ENCODE assay signal across 13 cellular contexts in genomic region chr16:68711421-68712139, GRCh38. TPM values are rescaled to one million over a fixed set of nuclear protein-coding genes. Genes with fewer than 3 reads are reported as not detected.
DNase-seq lines count a peak whose midpoint lies in the region; ATAC-seq and TF ChIP-seq lines count a peak whose summit lies in the region.
"Had no signal": no experiment of that assay in that cellular context is flagged by ENCODE, and none has a peak within 500 bp of the region (broad histone marks: within the 10 kb centered on the region; RNA-seq: fewer than 3 reads in every experiment).

No MANE protein-coding gene starts in this region.

- no peak overlapping the region for H2BK15ac ChIP-seq in mesenchymal stem cell (ENCODE audit: low read depth, poor library complexity, severe bottlenecking)

- peak; percentile 34 for DNase-seq in GM06990 (ENCODE audit: extremely low read depth, insufficient read length)
- no peak for DNase-seq in RWPE1 (ENCODE audit: low spot score)
- no peak for DNase-seq in mesenchymal stem cell
- DNase-seq in DMS 273 treated with DMSO at 0.1 percent for 48 hours (lab: John Stamatoyannopoulos, UW), result no peak
- no peak for DNase-seq in T-helper 2 cell treated with Interferon-gamma antibody and Interleukin-4, amounts not matched to agents 5 μg/mL and 100 μg/mL, for 36 hours (ENCODE audit: low spot score)
- no peak for DNase-seq in LoVo (ENCODE audit: low spot score)
- DNase-seq: dermis blood vessel endothelial cell, NCI-H1436, NCI-H774, SW 1271, testis had no signal

- ATAC-seq in HG02571 (IDR thresholded peaks at IDR 0.05; ENCODE audit: unreplicated experiment), result no peak

- H2AK5ac ChIP-seq in mesenchymal stem cell (ENCODE audit: low read length, severe bottlenecking), result peak overlapping the region; percentile 15

- peak overlapping the region in 3 of 11 experiments; percentile 8 to 22 (median 15); a peak in 4 of 22 replicates for H3K9ac ChIP-seq in BLaER1 treated with 17β-estradiol and CSF1 and Interleukin-3, amounts not matched to agents 10 nM and 100 nM
- H3K9ac ChIP-seq in mesenchymal stem cell (ENCODE audit: low read length), result no peak overlapping the region

- H3K27ac ChIP-seq in BLaER1 treated with 17β-estradiol and CSF1 and Interleukin-3, amounts not matched to agents 10 nM and 100 nM, result peak overlapping the region in 7 of 11 experiments; percentile 18 to 51 (median 30); a peak in 10 of 22 replicates
- H3K27ac ChIP-seq in RWPE1 (peak overlapping the region; percentile 53), mesenchymal stem cell (ENCODE audit: low read length, poor library complexity, severe bottlenecking) (no peak overlapping the region)
- H3K27ac ChIP-seq: testis had no signal

- H2BK120ac ChIP-seq in mesenchymal stem cell (ENCODE audit: low read depth, low read length), result no peak overlapping the region

- H4K20me1 ChIP-seq in BLaER1 treated with 17β-estradiol and CSF1 and Interleukin-3, amounts not matched to agents 10 nM and 100 nM, result 0 out of 22 replicates have a peak, but pooled peaks cover 0 to 6% (median 0%) of the 10 kb centered on the region in 11 experiments

- no peak overlapping the region for H2BK12ac ChIP-seq in mesenchymal stem cell (ENCODE audit: low read length in 2 of 2)

- 78% methylated on average over 12 of the region's 14 CpGs for WGBS in mesenchymal stem cell

- H3K4me2 ChIP-seq in BLaER1 treated with 17β-estradiol and CSF1 and Interleukin-3, amounts not matched to agents 10 nM and 100 nM, result peak overlapping the region; percentile 64 to 87 (median 76)
- H3K4me2 ChIP-seq in mesenchymal stem cell (ENCODE audit: low read length, poor library complexity, severe bottlenecking), result no peak overlapping the region

- no peak overlapping the region for H3K27ac Mint-ChIP-seq in T-helper 2 cell treated with Interferon-gamma antibody and Interleukin-4, amounts not matched to agents 5 μg/mL and 100 μg/mL, for 36 hours

- no peaks in the 10 kb centered on the region for H3K9me3 Mint-ChIP-seq in T-helper 2 cell treated with Interferon-gamma antibody and Interleukin-4, amounts not matched to agents 5 μg/mL and 100 μg/mL, for 36 hours

- no peaks in the 10 kb centered on the region for H3K36me3 ChIP-seq in BLaER1 treated with 17β-estradiol and CSF1 and Interleukin-3, amounts not matched to agents 10 nM and 100 nM
- H3K36me3 ChIP-seq in GM06990 (ENCODE audit: control insufficient read depth, insufficient read depth, low read length) (no peaks in the 10 kb centered on the region), mesenchymal stem cell (ENCODE audit: control insufficient read depth in 1 of 2, insufficient read depth in 2 of 2, low read depth in 1 of 2, low read length in 2 of 2) (no peaks in the 10 kb centered on the region)

- no peak overlapping the region for H2BK5ac ChIP-seq in mesenchymal stem cell (ENCODE audit: low read depth, low read length, poor library complexity, severe bottlenecking)

- peaks cover 12% of the 10 kb centered on the region for H3K27me3 Mint-ChIP-seq in T-helper 2 cell treated with Interferon-gamma antibody and Interleukin-4, amounts not matched to agents 5 μg/mL and 100 μg/mL, for 36 hours (ENCODE audit: low read depth)

- H4K91ac ChIP-seq in mesenchymal stem cell (ENCODE audit: low read length), result no peak overlapping the region

- H4K8ac ChIP-seq in mesenchymal stem cell (ENCODE audit: low read length), result no peak overlapping the region

- no peaks in the 10 kb centered on the region for H3K36me3 Mint-ChIP-seq in T-helper 2 cell treated with Interferon-gamma antibody and Interleukin-4, amounts not matched to agents 5 μg/mL and 100 μg/mL, for 36 hours (ENCODE audit: low read depth)

- no peak overlapping the region for H3K18ac ChIP-seq in mesenchymal stem cell (ENCODE audit: low read depth in 1 of 2, low read length in 2 of 2)

- no peak overlapping the region for H2AFZ ChIP-seq in mesenchymal stem cell (ENCODE audit: low read depth, low read length)

- POLR2A ChIA-PET in RWPE1 (lab: Yijun Ruan, JAX; ENCODE audit: low non-redundant PET), result no interaction called here

- no peak overlapping the region for H3K4me3 Mint-ChIP-seq in T-helper 2 cell treated with Interferon-gamma antibody and Interleukin-4, amounts not matched to agents 5 μg/mL and 100 μg/mL, for 36 hours

- H3K79me1 ChIP-seq in mesenchymal stem cell (replicated peaks; ENCODE audit: low read length, poor library complexity, severe bottlenecking), result no peaks in the 10 kb centered on the region

- no peak overlapping the region for H3K14ac ChIP-seq in mesenchymal stem cell (ENCODE audit: low read length in 2 of 2)

- peaks cover 4% of the 10 kb centered on the region for H3K4me1 Mint-ChIP-seq in T-helper 2 cell treated with Interferon-gamma antibody and Interleukin-4, amounts not matched to agents 5 μg/mL and 100 μg/mL, for 36 hours (ENCODE audit: low read depth)

- CTCF ChIA-PET in RWPE1 (lab: Yijun Ruan, JAX), result interaction anchor here (0.6 to 0.7 kb wide), 2 partner anchors 49 to 278 kb away, joined by 4 to 5 read pairs; no protein-coding TSS in a partner anchor

- no peak for TF ChIP-seq CTCF in GM06990 (IDR thresholded peaks at IDR 0.05; ENCODE audit: insufficient read depth, low read length, poor library complexity, severe bottlenecking)
- no peak for TF ChIP-seq CTCF in RWPE1 (conservative IDR thresholded peaks at IDR 0.05; ENCODE audit: low read depth)

- H3K9me3 ChIP-seq in BLaER1 treated with 17β-estradiol and CSF1 and Interleukin-3, amounts not matched to agents 10 nM and 100 nM (replicated peaks in 1 of 11), result no peaks in the 10 kb centered on the region
- H3K9me3 ChIP-seq in mesenchymal stem cell (ENCODE audit: control insufficient read depth, low read length), result no peaks in the 10 kb centered on the region
- H3K9me3 ChIP-seq: testis had no signal

- peak overlapping the region in 2 of 10 experiments; percentile 7 to 17; a peak in 2 of 20 replicates for H3K4me3 ChIP-seq in BLaER1 treated with 17β-estradiol and CSF1 and Interleukin-3, amounts not matched to agents 10 nM and 100 nM
- H3K4me3 ChIP-seq in GM06990 (replicated peaks; ENCODE audit: low read depth, low read length) (no peak overlapping the region), mesenchymal stem cell (ENCODE audit: insufficient read depth in 1 of 2, low read depth in 1 of 2, low read length in 2 of 2) (no peak overlapping the region)
- H3K4me3 ChIP-seq: testis had no signal

- no peak overlapping the region for H3K4ac ChIP-seq in mesenchymal stem cell (ENCODE audit: low read depth in 1 of 2, low read length in 2 of 2)

- no peaks in the 10 kb centered on the region for H3K27me3 ChIP-seq in BLaER1 treated with 17β-estradiol and CSF1 and Interleukin-3, amounts not matched to agents 10 nM and 100 nM
- H3K27me3 ChIP-seq in GM06990 (replicated peaks; ENCODE audit: control insufficient read depth, insufficient read depth, low read length), result no peaks in the 10 kb centered on the region
- H3K27me3 ChIP-seq in mesenchymal stem cell (ENCODE audit: control insufficient read depth in 1 of 2, insufficient read depth in 1 of 2, low read length in 2 of 2), result peaks cover 0 to 28% of the 10 kb centered on the region in 2 experiments
- H3K27me3 ChIP-seq: testis had no signal

- peaks cover 13 to 47% (median 33%) of the 10 kb centered on the region in 10 experiments for H3K4me1 ChIP-seq in BLaER1 treated with 17β-estradiol and CSF1 and Interleukin-3, amounts not matched to agents 10 nM and 100 nM
- peaks cover 32% of the 10 kb centered on the region for H3K4me1 ChIP-seq in mesenchymal stem cell (ENCODE audit: control insufficient read depth, insufficient read depth, low read depth, low read length)
- H3K4me1 ChIP-seq: testis had no signal

- no peak overlapping the region for H3K23ac ChIP-seq in mesenchymal stem cell (ENCODE audit: low read length in 2 of 2)

RNA-seq across cellular contexts. Expression of gene CDH1, which starts 25.5 kb away (rescaled TPM):
- polyA plus RNA-seq in mesenchymal stem cell (2013, experiment 1 of 2), result not detected
- polyA plus RNA-seq in mesenchymal stem cell (2013, experiment 2 of 2), result 0.03 TPM
